In the genomic region with DNA sequence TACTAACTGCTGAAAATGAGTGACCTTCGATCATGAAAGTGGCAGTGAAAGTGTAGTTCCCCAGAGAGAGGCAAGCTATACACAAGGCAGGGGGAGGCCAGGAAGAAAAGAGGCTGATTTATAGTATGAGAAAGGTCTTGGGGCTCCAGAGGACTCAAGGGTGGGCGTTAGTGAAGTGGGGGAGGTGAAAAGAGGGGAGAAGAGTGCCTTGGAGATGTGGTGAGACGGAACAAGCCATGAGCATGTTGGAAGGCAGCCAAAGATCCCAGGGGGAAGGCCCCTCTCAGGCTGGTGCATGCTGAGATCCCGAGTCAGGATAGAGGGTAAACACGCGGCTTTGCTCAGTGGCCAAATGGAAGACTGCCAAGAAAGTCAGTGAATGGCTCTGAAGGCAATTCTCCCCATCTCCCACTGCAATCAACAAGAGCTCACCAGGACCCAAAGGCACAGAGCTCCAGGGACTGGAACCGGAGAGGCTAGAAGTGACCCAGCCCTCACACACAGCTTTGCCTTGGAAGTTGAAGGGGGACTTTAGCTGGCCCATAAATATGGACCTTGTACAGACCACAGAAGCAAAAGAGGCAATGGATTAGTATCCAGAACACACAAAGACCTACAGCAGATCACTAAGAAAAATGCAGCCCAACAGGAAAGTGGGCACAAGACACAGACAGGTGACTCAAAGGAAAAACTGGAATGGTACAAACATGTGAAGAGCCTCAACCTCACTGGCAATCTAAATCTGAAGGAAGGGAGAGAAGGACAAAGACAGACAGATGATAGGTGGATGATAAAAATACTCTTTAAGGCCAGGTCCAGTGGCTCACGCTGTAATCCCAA, we compare ENCODE assay signal across 9 cellular contexts. TPM values are rescaled to one million over a fixed set of nuclear protein-coding genes. Genes with fewer than 3 reads are reported as not detected.
DNase-seq lines count a peak whose midpoint lies in the region; ATAC-seq and TF ChIP-seq lines count a peak whose summit lies in the region.
"Had no signal": no experiment of that assay in that cellular context is flagged by ENCODE, and none has a peak within 500 bp of the region (broad histone marks: within the 10 kb centered on the region; RNA-seq: fewer than 3 reads in every experiment).

No MANE protein-coding gene starts in this region.

- no peaks in the 10 kb centered on the region for H3K27me3 ChIP-seq in psoas muscle (ENCODE audit: insufficient read depth in 3 of 3, low read length in 2 of 3)

- no peak overlapping the region for H3K4me3 ChIP-seq in psoas muscle

- no peaks in the 10 kb centered on the region for H3K36me3 Mint-ChIP-seq in activated T-cell treated with anti-CD3 and anti-CD28 coated beads, Interleukin-2, amount 50 U/mL, for 72 hours (ENCODE audit: insufficient read depth in 2 of 2)

- WGBS in psoas muscle, 3 donors: 40 to 46% (median 44%) methylated on average over 8 of the region's 8 CpGs

- no peak overlapping the region for H3K4me3 Mint-ChIP-seq in activated T-cell treated with anti-CD3 and anti-CD28 coated beads, Interleukin-2, amount 50 U/mL, for 72 hours
- H3K4me3 Mint-ChIP-seq: stimulated activated naive CD8-positive, alpha-beta T cell treated with anti-CD3 and anti-CD28 coated beads, Interleukin-15, amount 100 ng/mL, for 72 hours had no signal

- H3K9me3 Mint-ChIP-seq in activated T-cell treated with anti-CD3 and anti-CD28 coated beads, Interleukin-2, amount 50 U/mL, for 72 hours: no peaks in the 10 kb centered on the region
- H3K9me3 Mint-ChIP-seq: stimulated activated naive CD8-positive, alpha-beta T cell treated with anti-CD3 and anti-CD28 coated beads, Interleukin-15, amount 100 ng/mL, for 72 hours had no signal

- ATAC-seq in HG02884 (IDR thresholded peaks at IDR 0.05; ENCODE audit: unreplicated experiment): no peak
- no peak for ATAC-seq in psoas muscle
- ATAC-seq in activated T-cell treated with anti-CD3 and anti-CD28 coated beads, Interleukin-2, amount 50 U/mL, for 72 hours (replicated peaks in 1 of 2): no peak
- ATAC-seq: stimulated activated naive CD8-positive, alpha-beta T cell treated with anti-CD3 and anti-CD28 coated beads, Interleukin-15, amount 100 ng/mL, for 72 hours had no signal

- H3K27ac Mint-ChIP-seq in activated T-cell treated with anti-CD3 and anti-CD28 coated beads, Interleukin-2, amount 50 U/mL, for 72 hours: no peak overlapping the region

- no peaks in the 10 kb centered on the region for H3K27me3 Mint-ChIP-seq in activated T-cell treated with anti-CD3 and anti-CD28 coated beads, Interleukin-2, amount 50 U/mL, for 72 hours (ENCODE audit: low read depth)
- H3K27me3 Mint-ChIP-seq: stimulated activated naive CD8-positive, alpha-beta T cell treated with anti-CD3 and anti-CD28 coated beads, Interleukin-15, amount 100 ng/mL, for 72 hours had no signal

- no peaks in the 10 kb centered on the region for H3K9me3 ChIP-seq in psoas muscle

- TF ChIP-seq CTCF in psoas muscle (IDR thresholded peaks at IDR 0.05): no peak

- H3K4me1 ChIP-seq in psoas muscle: no peaks in the 10 kb centered on the region

- intact Hi-C loops in psoas muscle (cut with DNase I): no loop called here

- DNase-seq in HPDE6-E6E7 (ENCODE audit: extremely low spot score) (peak; percentile 45), NCI-H69 (lab: John Stamatoyannopoulos, UW) (peak; percentile 99), epithelial cell of prostate (ENCODE audit: low read depth, low spot score) (peak; percentile 69), renal cortical epithelial cell (ENCODE audit: low read depth) (peak; percentile 95), psoas muscle (no peak), T-helper 9 cell (no peak)
- DNase-seq in activated T-cell treated with anti-CD3 and anti-CD28 coated beads, Interleukin-2, amount 50 U/mL, for 72 hours: no peak
- DNase-seq: stimulated activated naive CD8-positive, alpha-beta T cell treated with anti-CD3 and anti-CD28 coated beads, Interleukin-15, amount 100 ng/mL, for 72 hours had no signal

- H3K36me3 ChIP-seq in psoas muscle (ENCODE audit: insufficient read depth in 1 of 2, low read depth in 1 of 2): no peaks in the 10 kb centered on the region

- peaks cover 11% of the 10 kb centered on the region for H3K4me1 Mint-ChIP-seq in activated T-cell treated with anti-CD3 and anti-CD28 coated beads, Interleukin-2, amount 50 U/mL, for 72 hours (ENCODE audit: low read depth)

- H3K27ac ChIP-seq in epithelial cell of prostate: peak overlapping the region; percentile 76
- no peak overlapping the region for H3K27ac ChIP-seq in psoas muscle

RNA-seq across cellular contexts. Expression of a gene that starts 49.6 kb away (rescaled TPM):
- total RNA-seq in renal cortical epithelial cell (2.6 and 3.8 TPM in 2 replicates), psoas muscle (under 1 TPM in 3 of 4 donors, not detected in 1; 0.16 to 0.23 (median 0.19) TPM)
- polyA plus RNA-seq in psoas muscle: 1 to 10 TPM in 1 of 3 donors, under 1 TPM in 2; 0.32 to 1.7 (median 0.35) TPM
- 1 to 10 TPM; 1.3 to 1.9 TPM for total RNA-seq in activated T-cell treated with anti-CD3 and anti-CD28 coated beads, Interleukin-2, amount 50 U/mL, for 72 hours

RNA-seq across cellular contexts. Expression of a gene that starts 49.6 kb away (rescaled TPM):
- total RNA-seq in renal cortical epithelial cell: 24.2 and 26.4 TPM in 2 replicates
- 10 to 100 TPM; 14.4 to 21.6 (median 18.1) TPM for total RNA-seq in psoas muscle
- polyA plus RNA-seq in psoas muscle: 10 to 100 TPM in 2 of 3 donors, 1 to 10 TPM in 1; 6.0 to 21.2 (median 20.2) TPM
- 10 to 100 TPM; 52.6 to 62.0 TPM for total RNA-seq in activated T-cell treated with anti-CD3 and anti-CD28 coated beads, Interleukin-2, amount 50 U/mL, for 72 hours

Comparison
In these comparisons a context has a peak if more than half of its experiments do, and no peak if none do; other contexts are left out.
1. DNase-seq: peak in HPDE6-E6E7 (single experiment), NCI-H69 (single experiment), epithelial cell of prostate (single experiment) and renal cortical epithelial cell (single experiment); none in psoas muscle (0 of 2), T-helper 9 cell (single experiment) and activated T-cell treated with anti-CD3 and anti-CD28 coated beads, Interleukin-2, amount 50 U/mL, for 72 hours (0 of 2).